In the genomic region with DNA sequence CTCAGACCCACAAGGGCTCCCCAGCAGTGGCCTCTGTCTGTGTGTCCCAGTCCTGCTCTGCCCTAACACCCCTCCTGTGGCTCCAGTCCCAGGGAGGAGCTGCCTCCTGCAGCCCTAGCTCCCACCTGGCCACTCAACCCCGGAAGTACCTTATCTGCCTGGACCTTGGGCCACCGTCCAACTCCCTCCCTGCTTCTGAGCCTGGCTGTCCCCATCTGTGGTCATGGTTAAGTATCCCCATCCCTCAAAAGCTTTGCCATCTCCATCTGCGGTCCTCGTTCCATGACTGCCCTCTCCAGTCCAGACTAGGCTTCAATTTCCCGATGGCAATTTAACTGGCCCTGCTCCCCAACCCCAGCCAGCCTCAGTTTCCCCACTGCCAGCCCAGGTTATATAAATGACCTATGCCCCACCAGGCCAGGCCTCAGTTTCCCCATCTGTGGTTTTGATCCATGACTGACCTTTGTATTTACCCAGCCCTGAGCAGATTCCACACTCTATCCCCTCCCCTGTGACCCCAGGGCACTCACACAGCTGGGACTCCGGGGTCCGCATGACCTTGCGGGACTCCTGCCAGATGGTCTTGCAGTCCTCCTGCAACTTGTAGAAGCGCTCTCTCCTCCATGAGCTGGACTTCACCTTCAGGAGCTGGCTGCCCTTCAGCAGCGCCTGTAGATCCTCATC, we compare ENCODE assay signal across 1 cellular context.
A peak's percentile ranks its signal among the peaks of the same experiment; 100 is the strongest.
TF ChIP-seq lines count a peak whose summit lies in the region.

No MANE protein-coding gene starts in this region.

TF ChIP-seq in K562, 482 proteins besides CTCF, POLR2A, EP300 and RAD21 (continued from another document and continues in another):
- TF ChIP-seq, protein P1, sequence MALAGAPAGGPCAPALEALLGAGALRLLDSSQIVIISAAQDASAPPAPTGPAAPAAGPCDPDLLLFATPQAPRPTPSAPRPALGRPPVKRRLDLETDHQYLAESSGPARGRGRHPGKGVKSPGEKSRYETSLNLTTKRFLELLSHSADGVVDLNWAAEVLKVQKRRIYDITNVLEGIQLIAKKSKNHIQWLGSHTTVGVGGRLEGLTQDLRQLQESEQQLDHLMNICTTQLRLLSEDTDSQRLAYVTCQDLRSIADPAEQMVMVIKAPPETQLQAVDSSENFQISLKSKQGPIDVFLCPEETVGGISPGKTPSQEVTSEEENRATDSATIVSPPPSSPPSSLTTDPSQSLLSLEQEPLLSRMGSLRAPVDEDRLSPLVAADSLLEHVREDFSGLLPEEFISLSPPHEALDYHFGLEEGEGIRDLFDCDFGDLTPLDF (CRISPR knock-in tag; IDR thresholded peaks at IDR 0.05), result no peak
- TF ChIP-seq ZNF347 (CRISPR knock-in tag; IDR thresholded peaks at IDR 0.05; ENCODE audit: low read depth) (no peak), LARP7 (IDR thresholded peaks at IDR 0.05) (peak; percentile 62; the same call in 1 of the 2 replicates), FOXK1 (CRISPR knock-in tag; IDR thresholded peaks at IDR 0.05; ENCODE audit: borderline replicate concordance) (no peak), HNRNPK (IDR thresholded peaks at IDR 0.05; ENCODE audit: low read depth, low read length, poor library complexity, severe bottlenecking) (no peak), FOXP4 (CRISPR knock-in tag; IDR thresholded peaks at IDR 0.05; ENCODE audit: borderline replicate concordance) (no peak), TAL1 (IDR thresholded peaks at IDR 0.05) (no peak), SMC3 (conservative IDR thresholded peaks at IDR 0.05; ENCODE audit: insufficient read depth, low read depth, low read length) (no peak), POLR2B (IDR thresholded peaks at IDR 0.05; ENCODE audit: low read depth, partially characterized antibody) (peak; percentile 15), ELF1 (tag; IDR thresholded peaks at IDR 0.05) (peak; percentile 77), FOXK2 (conservative IDR thresholded peaks at IDR 0.05 in 1 of 2, IDR thresholded peaks at IDR 0.05 in 1 of 2; ENCODE audit: low read depth in 2 of 2) (no peak), SUPT5H (IDR thresholded peaks at IDR 0.05) (peak; percentile 23), ZNF212 (CRISPR knock-in tag; IDR thresholded peaks at IDR 0.05) (no peak), RBM14 (IDR thresholded peaks at IDR 0.05; ENCODE audit: borderline replicate concordance, insufficient read depth, low read depth, low read length) (no peak), SMARCE1 (IDR thresholded peaks at IDR 0.05) (peak; percentile 33; the same call in 1 of the 2 replicates), SNRNP70 (optimal IDR thresholded peaks at IDR 0.05; ENCODE audit: low read depth, low read length) (no peak), PPARD (CRISPR knock-in tag; IDR thresholded peaks at IDR 0.05) (no peak), BRD4 (IDR thresholded peaks at IDR 0.05) (no peak), C11orf30 (IDR thresholded peaks at IDR 0.05; ENCODE audit: low read depth) (no peak), CHD2 (IDR thresholded peaks at IDR 0.05; ENCODE audit: low read depth, low read length) (no peak), BRD9 (IDR thresholded peaks at IDR 0.05; ENCODE audit: low read depth, partially characterized antibody) (no peak), MED1 (CRISPR knock-in tag; IDR thresholded peaks at IDR 0.05; ENCODE audit: borderline replicate concordance) (no peak), HMGN3 (IDR thresholded peaks at IDR 0.05; ENCODE audit: borderline replicate concordance, extremely low read depth, insufficient read length, low read depth, low read length) (no peak), ZNF436 (CRISPR knock-in tag; IDR thresholded peaks at IDR 0.05) (no peak), CEBPG (CRISPR knock-in tag; IDR thresholded peaks at IDR 0.05) (no peak), CEBPG (tag; conservative IDR thresholded peaks at IDR 0.05 in 1 of 2, IDR thresholded peaks at IDR 0.05 in 1 of 2) (no peak), RBFOX2 (IDR thresholded peaks at IDR 0.05; ENCODE audit: low read depth, low read length) (no peak), ZNF134 (CRISPR knock-in tag; conservative IDR thresholded peaks at IDR 0.05) (no peak), THAP12 (CRISPR knock-in tag; IDR thresholded peaks at IDR 0.05) (0 out of 2 replicates have a peak, but pooled peaks have one; percentile 34), ZNF384 (IDR thresholded peaks at IDR 0.05; ENCODE audit: low read depth, low read length) (no peak), ZNF695 (CRISPR knock-in tag; IDR thresholded peaks at IDR 0.05) (no peak), SRSF7 (optimal IDR thresholded peaks at IDR 0.05; ENCODE audit: low read depth, low read length) (no peak), MAFK (IDR thresholded peaks at IDR 0.05; ENCODE audit: low read length) (no peak), NR0B1 (IDR thresholded peaks at IDR 0.05; ENCODE audit: partially characterized antibody) (no peak), LEF1 (IDR thresholded peaks at IDR 0.05) (no peak), KAT8 (IDR thresholded peaks at IDR 0.05; ENCODE audit: low read depth) (no peak), POLR2G (IDR thresholded peaks at IDR 0.05; ENCODE audit: low read depth, low read length) (0 out of 2 replicates have a peak, but pooled peaks have one; percentile 35), ARNT (IDR thresholded peaks at IDR 0.05) (no peak), SIN3B (IDR thresholded peaks at IDR 0.05; ENCODE audit: low read depth) (no peak), L3MBTL2 (IDR thresholded peaks at IDR 0.05) (no peak)
- TF ChIP-seq, protein P2, sequence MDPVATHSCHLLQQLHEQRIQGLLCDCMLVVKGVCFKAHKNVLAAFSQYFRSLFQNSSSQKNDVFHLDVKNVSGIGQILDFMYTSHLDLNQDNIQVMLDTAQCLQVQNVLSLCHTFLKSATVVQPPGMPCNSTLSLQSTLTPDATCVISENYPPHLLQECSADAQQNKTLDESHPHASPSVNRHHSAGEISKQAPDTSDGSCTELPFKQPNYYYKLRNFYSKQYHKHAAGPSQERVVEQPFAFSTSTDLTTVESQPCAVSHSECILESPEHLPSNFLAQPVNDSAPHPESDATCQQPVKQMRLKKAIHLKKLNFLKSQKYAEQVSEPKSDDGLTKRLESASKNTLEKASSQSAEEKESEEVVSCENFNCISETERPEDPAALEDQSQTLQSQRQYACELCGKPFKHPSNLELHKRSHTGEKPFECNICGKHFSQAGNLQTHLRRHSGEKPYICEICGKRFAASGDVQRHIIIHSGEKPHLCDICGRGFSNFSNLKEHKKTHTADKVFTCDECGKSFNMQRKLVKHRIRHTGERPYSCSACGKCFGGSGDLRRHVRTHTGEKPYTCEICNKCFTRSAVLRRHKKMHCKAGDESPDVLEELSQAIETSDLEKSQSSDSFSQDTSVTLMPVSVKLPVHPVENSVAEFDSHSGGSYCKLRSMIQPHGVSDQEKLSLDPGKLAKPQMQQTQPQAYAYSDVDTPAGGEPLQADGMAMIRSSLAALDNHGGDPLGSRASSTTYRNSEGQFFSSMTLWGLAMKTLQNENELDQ (CRISPR knock-in tag; IDR thresholded peaks at IDR 0.05; ENCODE audit: borderline replicate concordance), result no peak
- TF ChIP-seq, protein P3, sequence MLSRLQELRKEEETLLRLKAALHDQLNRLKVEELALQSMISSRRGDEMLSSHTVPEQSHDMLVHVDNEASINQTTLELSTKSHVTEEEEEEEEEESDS (CRISPR knock-in tag; IDR thresholded peaks at IDR 0.05), result no peak
- TF ChIP-seq, protein P4, sequence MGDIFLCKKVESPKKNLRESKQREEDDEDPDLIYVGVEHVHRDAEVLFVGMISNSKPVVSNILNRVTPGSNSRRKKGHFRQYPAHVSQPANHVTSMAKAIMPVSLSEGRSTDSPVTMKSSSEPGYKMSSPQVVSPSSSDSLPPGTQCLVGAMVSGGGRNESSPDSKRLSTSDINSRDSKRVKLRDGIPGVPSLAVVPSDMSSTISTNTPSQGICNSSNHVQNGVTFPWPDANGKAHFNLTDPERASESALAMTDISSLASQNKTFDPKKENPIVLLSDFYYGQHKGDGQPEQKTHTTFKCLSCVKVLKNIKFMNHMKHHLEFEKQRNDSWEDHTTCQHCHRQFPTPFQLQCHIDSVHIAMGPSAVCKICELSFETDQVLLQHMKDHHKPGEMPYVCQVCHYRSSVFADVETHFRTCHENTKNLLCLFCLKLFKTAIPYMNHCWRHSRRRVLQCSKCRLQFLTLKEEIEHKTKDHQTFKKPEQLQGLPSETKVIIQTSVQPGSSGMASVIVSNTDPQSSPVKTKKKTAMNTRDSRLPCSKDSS (IDR thresholded peaks at IDR 0.05; ENCODE audit: low read depth, partially characterized antibody), result no peak
- TF ChIP-seq, protein P5, sequence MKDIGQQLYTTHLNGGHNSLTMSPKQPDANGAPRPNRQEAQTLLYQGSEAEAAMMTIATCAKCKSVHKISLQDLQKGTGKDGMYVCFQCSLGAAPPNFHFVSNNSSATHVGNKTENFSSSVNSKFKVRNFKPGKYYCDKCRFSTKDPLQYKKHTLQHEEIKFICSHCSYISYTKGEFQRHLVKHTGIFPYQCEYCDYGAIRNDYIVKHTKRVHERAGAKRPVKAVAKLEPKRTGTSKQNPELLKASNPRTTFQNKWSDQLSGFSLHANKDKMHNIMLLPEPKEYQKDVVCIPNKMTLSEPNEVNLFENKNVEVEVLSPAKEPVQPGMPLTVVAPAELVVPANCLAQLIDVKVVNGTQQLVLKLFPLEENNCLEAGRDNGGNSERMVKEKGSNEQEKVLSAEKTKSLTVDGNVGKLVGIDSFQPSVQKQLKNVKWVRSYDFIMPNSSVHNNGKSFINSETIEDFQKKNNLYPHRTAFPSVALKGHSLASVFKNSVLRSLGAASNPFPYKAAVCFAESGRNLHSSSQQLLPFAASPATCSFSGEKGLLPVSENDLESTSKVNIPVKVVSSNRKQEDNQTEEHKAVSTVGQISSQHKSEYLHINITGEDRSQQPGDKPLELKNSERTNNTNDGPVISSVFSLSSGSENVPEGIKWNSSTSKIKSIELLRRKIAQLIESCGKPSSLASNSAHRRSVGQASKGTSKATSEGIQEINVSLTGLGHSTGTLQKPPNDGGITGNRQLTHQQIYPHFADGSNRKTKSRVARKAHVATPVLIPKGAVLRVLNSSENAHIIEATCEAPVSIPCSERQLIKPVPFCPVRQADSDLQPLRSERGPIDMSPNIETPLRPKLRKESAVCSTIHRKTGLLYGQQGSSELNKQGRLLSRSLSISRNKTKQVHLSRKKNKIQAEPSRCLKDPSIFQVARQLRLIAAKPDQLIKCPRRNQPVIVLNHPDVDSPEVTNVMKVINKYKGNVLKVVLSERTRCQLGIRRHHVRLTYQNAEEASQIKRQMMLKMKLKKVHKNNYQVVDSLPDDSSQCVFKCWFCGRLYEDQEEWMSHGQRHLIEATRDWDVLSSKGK (CRISPR knock-in tag; IDR thresholded peaks at IDR 0.05), result no peak
- TF ChIP-seq, protein P6, sequence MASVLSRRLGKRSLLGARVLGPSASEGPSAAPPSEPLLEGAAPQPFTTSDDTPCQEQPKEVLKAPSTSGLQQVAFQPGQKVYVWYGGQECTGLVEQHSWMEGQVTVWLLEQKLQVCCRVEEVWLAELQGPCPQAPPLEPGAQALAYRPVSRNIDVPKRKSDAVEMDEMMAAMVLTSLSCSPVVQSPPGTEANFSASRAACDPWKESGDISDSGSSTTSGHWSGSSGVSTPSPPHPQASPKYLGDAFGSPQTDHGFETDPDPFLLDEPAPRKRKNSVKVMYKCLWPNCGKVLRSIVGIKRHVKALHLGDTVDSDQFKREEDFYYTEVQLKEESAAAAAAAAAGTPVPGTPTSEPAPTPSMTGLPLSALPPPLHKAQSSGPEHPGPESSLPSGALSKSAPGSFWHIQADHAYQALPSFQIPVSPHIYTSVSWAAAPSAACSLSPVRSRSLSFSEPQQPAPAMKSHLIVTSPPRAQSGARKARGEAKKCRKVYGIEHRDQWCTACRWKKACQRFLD (CRISPR knock-in tag; IDR thresholded peaks at IDR 0.05), result no peak
- TF ChIP-seq, protein P7, sequence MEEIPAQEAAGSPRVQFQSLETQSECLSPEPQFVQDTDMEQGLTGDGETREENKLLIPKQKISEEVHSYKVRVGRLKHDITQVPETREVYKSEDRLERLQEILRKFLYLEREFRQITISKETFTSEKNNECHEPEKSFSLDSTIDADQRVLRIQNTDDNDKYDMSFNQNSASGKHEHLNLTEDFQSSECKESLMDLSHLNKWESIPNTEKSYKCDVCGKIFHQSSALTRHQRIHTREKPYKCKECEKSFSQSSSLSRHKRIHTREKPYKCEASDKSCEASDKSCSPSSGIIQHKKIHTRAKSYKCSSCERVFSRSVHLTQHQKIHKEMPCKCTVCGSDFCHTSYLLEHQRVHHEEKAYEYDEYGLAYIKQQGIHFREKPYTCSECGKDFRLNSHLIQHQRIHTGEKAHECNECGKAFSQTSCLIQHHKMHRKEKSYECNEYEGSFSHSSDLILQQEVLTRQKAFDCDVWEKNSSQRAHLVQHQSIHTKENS (CRISPR knock-in tag; IDR thresholded peaks at IDR 0.05), result no peak
